ENCODE assay signal across 8 cellular contexts in the genomic region with DNA sequence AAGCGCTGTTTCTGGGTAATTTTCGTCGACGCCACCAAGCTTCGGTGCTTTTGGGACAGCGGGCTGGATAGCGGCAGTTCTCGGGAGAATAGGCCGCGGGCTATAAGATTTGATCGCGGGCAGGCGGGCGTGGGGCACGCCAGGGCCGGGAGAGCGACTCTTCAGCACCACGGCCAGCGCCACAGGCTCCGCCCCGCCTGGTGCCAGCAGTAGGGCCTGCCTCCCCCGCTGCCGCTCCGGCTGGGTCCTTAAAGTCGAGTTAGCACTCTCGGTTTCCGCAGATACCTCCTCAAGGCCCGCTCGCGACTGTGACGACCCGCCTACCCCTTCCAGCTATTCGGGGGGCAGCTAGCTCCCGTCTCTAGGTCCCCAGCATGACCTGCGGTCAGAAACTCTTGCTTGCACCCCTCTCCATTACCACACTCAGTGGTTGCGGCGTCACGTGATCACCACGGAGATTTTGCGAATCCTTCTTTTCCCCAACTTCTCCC. TPM values are rescaled to one million over a fixed set of nuclear protein-coding genes. Genes with fewer than 3 reads are reported as not detected.
A peak's percentile ranks its signal among the peaks of the same experiment; 100 is the strongest.
DNase-seq lines count a peak whose midpoint lies in the region; ATAC-seq and TF ChIP-seq lines count a peak whose summit lies in the region.

No MANE protein-coding gene starts in this region.

- no peaks in the 10 kb centered on the region for H3K79me2 ChIP-seq in DND-41 (ENCODE audit: insufficient read depth, low read length)

- H3K4me2 ChIP-seq in DND-41 (ENCODE audit: insufficient read depth, low read length) = no peak overlapping the region

- no peak overlapping the region for H3K9ac ChIP-seq in DND-41 (ENCODE audit: low read depth, low read length)

- no peak for TF ChIP-seq CTCF in DND-41 (IDR thresholded peaks at IDR 0.05; ENCODE audit: borderline replicate concordance, extremely low read depth, low read length, poor library complexity, severe bottlenecking)

- H3K36me3 ChIP-seq in DND-41 (ENCODE audit: insufficient read depth, low read length) = no peaks in the 10 kb centered on the region

- H2AFZ ChIP-seq in DND-41 (ENCODE audit: low read depth, low read length) = no peak overlapping the region

- ATAC-seq in DND-41 (ENCODE audit: insufficient read depth, low read depth) = peak; percentile 75
- ATAC-seq in HG03354 (IDR thresholded peaks at IDR 0.05; ENCODE audit: poor library complexity, severe bottlenecking, unreplicated experiment) = peak; percentile 84
- peak; percentile 71 for ATAC-seq in activated CD8-positive, alpha-beta memory T cell treated with anti-CD3 and anti-CD28 coated beads, Interleukin-2, amount 10 ng/mL, durations not matched to agents 7 days and 5 days

- peaks cover 3% of the 10 kb centered on the region for H3K9me3 ChIP-seq in DND-41 (ENCODE audit: insufficient read depth, low read length, severe bottlenecking)

- intact Hi-C loops in head of caudate nucleus (cut with DNase I) = no loop called here

- H3K27me3 Mint-ChIP-seq in activated CD8-positive, alpha-beta memory T cell treated with anti-CD3 and anti-CD28 coated beads, Interleukin-2, amount 10 ng/mL, durations not matched to agents 7 days and 5 days = peaks cover 69% of the 10 kb centered on the region

- H3K4me1 ChIP-seq in DND-41 (ENCODE audit: insufficient read depth, low read length) = no peaks in the 10 kb centered on the region

- H3K27ac Mint-ChIP-seq in activated CD8-positive, alpha-beta memory T cell treated with anti-CD3 and anti-CD28 coated beads, Interleukin-2, amount 10 ng/mL, durations not matched to agents 7 days and 5 days = peak overlapping the region; percentile 35

- H4K20me1 ChIP-seq in DND-41 (ENCODE audit: insufficient read depth, low read length) = no peaks in the 10 kb centered on the region

- H3K27me3 ChIP-seq in DND-41 (ENCODE audit: insufficient read depth, low read length, poor library complexity) = no peaks in the 10 kb centered on the region

- CTCF ChIA-PET in activated CD8-positive, alpha-beta memory T cell treated with anti-CD3 and anti-CD28 coated beads, Interleukin-2, amount 10 ng/mL, durations not matched to agents 7 days and 5 days (lab: Charles Lee) = interaction anchor here (1.3 kb wide), 1 partner anchor 281 kb away, joined by 3 read pairs; no protein-coding TSS in a partner anchor

- no peak overlapping the region for H3K27ac ChIP-seq in DND-41 (ENCODE audit: low read length)

- H3K9me3 Mint-ChIP-seq in activated CD8-positive, alpha-beta memory T cell treated with anti-CD3 and anti-CD28 coated beads, Interleukin-2, amount 10 ng/mL, durations not matched to agents 7 days and 5 days (ENCODE audit: low read depth) = peaks cover 3% of the 10 kb centered on the region

- H3K36me3 Mint-ChIP-seq in activated CD8-positive, alpha-beta memory T cell treated with anti-CD3 and anti-CD28 coated beads, Interleukin-2, amount 10 ng/mL, durations not matched to agents 7 days and 5 days = peaks cover 2% of the 10 kb centered on the region

- no peak overlapping the region for H3K4me3 Mint-ChIP-seq in activated CD8-positive, alpha-beta memory T cell treated with anti-CD3 and anti-CD28 coated beads, Interleukin-2, amount 10 ng/mL, durations not matched to agents 7 days and 5 days

- H3K4me1 Mint-ChIP-seq in activated CD8-positive, alpha-beta memory T cell treated with anti-CD3 and anti-CD28 coated beads, Interleukin-2, amount 10 ng/mL, durations not matched to agents 7 days and 5 days = peaks cover 6% of the 10 kb centered on the region

- H3K4me3 ChIP-seq in DND-41 (ENCODE audit: low read depth in 1 of 2, low read length in 2 of 2) = no peak overlapping the region

- peak; percentile 40 for DNase-seq in DND-41
- DNase-seq in activated CD8-positive, alpha-beta memory T cell treated with anti-CD3 and anti-CD28 coated beads, Interleukin-2, amount 10 ng/mL, durations not matched to agents 7 days and 5 days = peak; percentile 67
- DNase-seq in head of caudate nucleus = peak in 38 of 42 donors; percentile 42 to 83 (median 60)
- peak; percentile 34 for DNase-seq in putamen (ENCODE audit: low spot score)
- DNase-seq in Kasumi-1 (lab: John Stamatoyannopoulos, UW) = no peak
- DNase-seq in NCI-H128 (lab: John Stamatoyannopoulos, UW; ENCODE audit: unreplicated experiment) = no peak
- DNase-seq in SHP77 (lab: John Stamatoyannopoulos, UW) = no peak

RNA-seq across cellular contexts. Expression of gene NXPH1, which starts 9.4 kb away (rescaled TPM):
- total RNA-seq in activated CD8-positive, alpha-beta memory T cell treated with anti-CD3 and anti-CD28 coated beads, Interleukin-2, amount 10 ng/mL, durations not matched to agents 7 days and 5 days = not detected

Comparison
In these comparisons a context has a peak if more than half of its experiments do, and no peak if none do; other contexts are left out.
1. DNase-seq: peak in DND-41 (single experiment), activated CD8-positive, alpha-beta memory T cell treated with anti-CD3 and anti-CD28 coated beads, Interleukin-2, amount 10 ng/mL, durations not matched to agents 7 days and 5 days (single experiment), head of caudate nucleus (38 of 42) and putamen (single experiment); none in Kasumi-1 (0 of 2), NCI-H128 (single experiment) and SHP77 (0 of 2).
2. Peak in every context shown above with its lines, with median percentiles within 50 percentile points of each other: ATAC-seq.